ENCODE assay signal across 8 cellular contexts in genomic region chr12:62856454-62856853, GRCh38.
"Had no signal": no experiment of that assay in that cellular context is flagged by ENCODE, and none has a peak within 500 bp of the region (broad histone marks: within the 10 kb centered on the region; RNA-seq: fewer than 3 reads in every experiment).

No MANE protein-coding gene starts in this region.

- H2AFZ ChIP-seq: GM23338 had no signal

- H3K27ac ChIP-seq: KMS-11 had no signal

- H3K9ac ChIP-seq: KMS-11 had no signal

- FAIRE-seq: H1, H54, HTR-8/SVneo had no signal

- H3K4me2 ChIP-seq: GM23338, KMS-11 had no signal

- H3K27ac Mint-ChIP-seq: GM23338, H9 had no signal

- DNase-seq: H9, HCEC 1CT, KBM-7 had no signal

- H3K4me3 ChIP-seq: GM23338 had no signal

- H3K9me3 Mint-ChIP-seq: GM23338, H9 had no signal

- ATAC-seq: GM23338 had no signal

- H3K4me3 Mint-ChIP-seq: GM23338, H9 had no signal
